Comparison of ENCODE assay signal across 26 cellular contexts in genomic region chr1:52346653-52347052, GRCh38.
"Had no signal": no experiment of that assay in that cellular context is flagged by ENCODE, and none has a peak within 500 bp of the region (broad histone marks: within the 10 kb centered on the region; RNA-seq: fewer than 3 reads in every experiment).

No MANE protein-coding gene starts in this region.

- H3K9me3 Mint-ChIP-seq: activated naive CD8-positive, alpha-beta T cell treated with anti-CD3 and anti-CD28 coated beads, Interleukin-2, amount 10 ng/mL, durations not matched to agents 7 days and 5 days had no signal

- H3K27ac Mint-ChIP-seq: activated CD8-positive, alpha-beta T cell treated with anti-CD3 and anti-CD28 coated beads, Interleukin-2, amount 10 ng/mL, durations not matched to agents 7 days and 5 days; activated naive CD8-positive, alpha-beta T cell treated with anti-CD3 and anti-CD28 coated beads, Interleukin-2, amount 10 ng/mL, durations not matched to agents 7 days and 5 days had no signal

- ATAC-seq: activated CD4-positive, CD25-positive, alpha-beta regulatory T cell treated with anti-CD3 and anti-CD28 coated beads, Interleukin-2, amount 50 U/mL, for 24 hours; activated CD8-positive, alpha-beta T cell treated with anti-CD3 and anti-CD28 coated beads, Interleukin-2, amount 10 ng/mL, durations not matched to agents 7 days and 5 days; Panc1 had no signal

- H3K4me3 ChIP-seq: breast epithelium, SJCRH30 had no signal

- H3K9ac ChIP-seq: SK-N-SH had no signal

- H3K9me3 ChIP-seq: breast epithelium, SJCRH30, SK-N-SH had no signal

- H3K4me2 ChIP-seq: SK-N-SH had no signal

- H3K36me3 ChIP-seq: breast epithelium, SJCRH30 had no signal

- H3K36me3 Mint-ChIP-seq: activated naive CD8-positive, alpha-beta T cell treated with anti-CD3 and anti-CD28 coated beads, Interleukin-2, amount 10 ng/mL, durations not matched to agents 7 days and 5 days had no signal

- H3K27me3 ChIP-seq: breast epithelium, SJCRH30 had no signal

- DNase-seq: activated CD4-positive, alpha-beta T cell treated with anti-CD3 and anti-CD28 coated beads for 4 hours; activated CD8-positive, alpha-beta memory T cell treated with anti-CD3 and anti-CD28 coated beads, Interleukin-2, amount 50 U/mL, for 48 hours; activated CD8-positive, alpha-beta T cell treated with anti-CD3 and anti-CD28 coated beads, Interleukin-2, amount 10 ng/mL, durations not matched to agents 7 days and 5 days; activated naive CD8-positive, alpha-beta T cell treated with anti-CD3 and anti-CD28 coated beads, Interleukin-2, amount 10 ng/mL, durations not matched to agents 7 days and 5 days; activated T-cell treated with anti-CD3 and anti-CD28 coated beads, Interleukin-2, amount 50 U/mL, for 1 hour; aorta; central memory CD4-positive, alpha-beta T cell; NCI-H1105 treated with DMSO at 0.1 percent for 48 hours; NCI-H146; NCI-H187 treated with DMSO at 0.1 percent for 48 hours; NCI-H2081 treated with DMSO at 0.1 percent for 48 hours; NCI-H2171; NCI-H226; NCI-H526; NCI-H774; NK-92 treated with Interleukin-12 subunit alpha and Interleukin-12 subunit beta, amount 100 ng/mL, for 24 hours; OCI-M1; Right ventricle myocardium superior; SJCRH30; SK-N-SH; T-helper 1 cell had no signal

- H3K4me3 Mint-ChIP-seq: activated CD8-positive, alpha-beta T cell treated with anti-CD3 and anti-CD28 coated beads, Interleukin-2, amount 10 ng/mL, durations not matched to agents 7 days and 5 days; activated naive CD8-positive, alpha-beta T cell treated with anti-CD3 and anti-CD28 coated beads, Interleukin-2, amount 10 ng/mL, durations not matched to agents 7 days and 5 days had no signal

- H3K27me3 Mint-ChIP-seq: activated naive CD8-positive, alpha-beta T cell treated with anti-CD3 and anti-CD28 coated beads, Interleukin-2, amount 10 ng/mL, durations not matched to agents 7 days and 5 days had no signal

- H3K27ac ChIP-seq: breast epithelium, RWPE1, SJCRH30, VCaP had no signal

- H3K4me1 ChIP-seq: breast epithelium, SJCRH30 had no signal
